Comparison of ENCODE assay signal across 15 cellular contexts in genomic region chr3:41933154-41933676, GRCh38. TPM values are rescaled to one million over a fixed set of nuclear protein-coding genes. Genes with fewer than 3 reads are reported as not detected.
DNase-seq lines count a peak whose midpoint lies in the region; ATAC-seq and TF ChIP-seq lines count a peak whose summit lies in the region.
"Had no signal": no experiment of that assay in that cellular context is flagged by ENCODE, and none has a peak within 500 bp of the region (broad histone marks: within the 10 kb centered on the region; RNA-seq: fewer than 3 reads in every experiment).

No MANE protein-coding gene starts in this region.

- H3K27me3 ChIP-seq in H7 (ENCODE audit: control insufficient read depth, insufficient read depth, low read length), result no peaks in the 10 kb centered on the region
- H3K27me3 ChIP-seq in dorsolateral prefrontal cortex, result no peaks in the 10 kb centered on the region
- H3K27me3 ChIP-seq: ascending aorta had no signal

- intact Hi-C loops in dorsolateral prefrontal cortex (cut with DNase I), result no loop called here

- no peak overlapping the region for H3K27ac ChIP-seq in dorsolateral prefrontal cortex
- H3K27ac ChIP-seq: ascending aorta had no signal

- DNase-seq in AG09319 (ENCODE audit: extremely low read depth, low read depth), result peak; percentile 47
- DNase-seq in LNCaP clone FGC (ENCODE audit: low read depth), result peak; percentile 63
- peak; percentile 66 for DNase-seq in dedifferentiated amniotic fluid mesenchymal stem cell (ENCODE audit: extremely low spot score)
- DNase-seq in myocyte (ENCODE audit: low read depth), result peak; percentile 19
- DNase-seq in activated CD8-positive, alpha-beta memory T cell treated with anti-CD3 and anti-CD28 coated beads for 24 hours, result no peak
- no peak for DNase-seq in H7
- DNase-seq in dorsolateral prefrontal cortex, result no peak
- DNase-seq: activated CD8-positive, alpha-beta memory T cell treated with anti-CD3 and anti-CD28 coated beads, Interleukin-2, amount 50 U/mL, for 48 hours; CD4-positive, CD25-positive, alpha-beta regulatory T cell; foreskin melanocyte; left ventricle myocardium superior; NCI-H1436 treated with DMSO at 0.1 percent for 48 hours; right cardiac atrium had no signal

- no peaks in the 10 kb centered on the region for H3K36me3 ChIP-seq in H7 (replicated peaks; ENCODE audit: control insufficient read depth, insufficient read depth, low read length)
- H3K36me3 ChIP-seq: ascending aorta had no signal

- TF ChIP-seq CTCF in AG09319 (IDR thresholded peaks at IDR 0.05; ENCODE audit: low read depth, low read length) (no peak), LNCaP clone FGC (IDR thresholded peaks at IDR 0.05; ENCODE audit: control insufficient read depth, extremely low read depth, insufficient read depth) (no peak), dorsolateral prefrontal cortex (IDR thresholded peaks at IDR 0.05 in 54 of 56, conservative IDR thresholded peaks at IDR 0.05 in 2 of 56; ENCODE audit: low read depth in 1 of 56, partially characterized antibody in 56 of 56) (no peak)

- no peak for ATAC-seq in GM21529 (IDR thresholded peaks at IDR 0.05; ENCODE audit: unreplicated experiment)
- ATAC-seq: left ventricle myocardium superior, right cardiac atrium had no signal

- H3K4me3 ChIP-seq in LNCaP clone FGC (ENCODE audit: low read depth, low read length), result no peak overlapping the region
- no peak overlapping the region for H3K4me3 ChIP-seq in H7 (ENCODE audit: insufficient read depth, low read depth, low read length)
- H3K4me3 ChIP-seq in dorsolateral prefrontal cortex, result no peak overlapping the region
- H3K4me3 ChIP-seq: ascending aorta had no signal

RNA-seq across cellular contexts. Expression of gene ULK4, which starts 28.7 kb away (rescaled TPM):
- total RNA-seq in myocyte, result 2.0 and 2.1 TPM in 2 replicates
- polyA plus RNA-seq in myocyte (2012), result 4.9 TPM
- 6.6 and 12.8 TPM in 2 replicates for total RNA-seq in H7 (2014; rRNA removed; shearing (Covaris generic))
- 10 to 100 TPM in 114 of 120 experiments, 1 to 10 TPM in 6; 7.7 to 29.9 (median 14.8) TPM for total RNA-seq in dorsolateral prefrontal cortex

Comparison
In these comparisons a context has a peak if more than half of its experiments do, and no peak if none do; other contexts are left out.
1. DNase-seq: peak in AG09319 (single experiment), LNCaP clone FGC (single experiment), dedifferentiated amniotic fluid mesenchymal stem cell (single experiment) and myocyte (single experiment); none in activated CD8-positive, alpha-beta memory T cell treated with anti-CD3 and anti-CD28 coated beads for 24 hours (single experiment), H7 (single experiment) and dorsolateral prefrontal cortex (0 of 10).